Comparison of ENCODE assay signal across 1 cellular context in genomic region chr14:101947904-101948665, GRCh38.
TF ChIP-seq lines count a peak whose summit lies in the region.

No MANE protein-coding gene starts in this region.

TF ChIP-seq in HepG2, 621 proteins besides CTCF, POLR2A, EP300 and RAD21 (continued from another document and continues in another):
- no peak for TF ChIP-seq ZNF10 (CRISPR knock-in tag; IDR thresholded peaks at IDR 0.05; ENCODE audit: borderline replicate concordance, low read depth)
- peak; percentile 89; the same call in 1 of the 2 replicates for TF ChIP-seq SIN3A (IDR thresholded peaks at IDR 0.05; ENCODE audit: borderline replicate concordance, low read depth, low read length)
- TF ChIP-seq HBP1 (CRISPR knock-in tag; IDR thresholded peaks at IDR 0.05; ENCODE audit: low read depth), result peak; percentile 62; the same call in 1 of the 2 replicates
- no peak for TF ChIP-seq GPBP1L1 (CRISPR knock-in tag; IDR thresholded peaks at IDR 0.05)
- no peak for TF ChIP-seq SAFB2 (CRISPR knock-in tag; IDR thresholded peaks at IDR 0.05; ENCODE audit: borderline replicate concordance, low read depth)
- no peak; the same call in 1 of the 2 replicates for TF ChIP-seq NCOR1 (IDR thresholded peaks at IDR 0.05; ENCODE audit: borderline replicate concordance, low read length)
- no peak for TF ChIP-seq ZNF24 (IDR thresholded peaks at IDR 0.05)
- TF ChIP-seq NR2F1 (CRISPR knock-in tag; IDR thresholded peaks at IDR 0.05), result no peak; a peak in 1 of 4 replicates
- no peak for TF ChIP-seq EZH2 (conservative IDR thresholded peaks at IDR 0.05; ENCODE audit: low read depth, low read length)
- TF ChIP-seq BORCS8-MEF2B (CRISPR knock-in tag; IDR thresholded peaks at IDR 0.05), result peak; percentile 84
- no peak for TF ChIP-seq FLYWCH1 (CRISPR knock-in tag; IDR thresholded peaks at IDR 0.05)
- 0 out of 2 replicates have a peak, but pooled peaks have one; percentile 11 for TF ChIP-seq PRDM15 (CRISPR knock-in tag; IDR thresholded peaks at IDR 0.05)
- peak; percentile 77 for TF ChIP-seq KMT2B (CRISPR knock-in tag; IDR thresholded peaks at IDR 0.05)
- TF ChIP-seq ZSCAN12 (CRISPR knock-in tag; IDR thresholded peaks at IDR 0.05), result 0 out of 2 replicates have a peak, but pooled peaks have one; percentile 67
- peak; percentile 74; the same call in 1 of the 2 replicates for TF ChIP-seq ZNF275 (CRISPR knock-in tag; IDR thresholded peaks at IDR 0.05; ENCODE audit: borderline replicate concordance)
- TF ChIP-seq ZNF446 (CRISPR knock-in tag; IDR thresholded peaks at IDR 0.05), result 0 out of 2 replicates have a peak, but pooled peaks have one; percentile 45
- TF ChIP-seq HIVEP1 (CRISPR knock-in tag; IDR thresholded peaks at IDR 0.05), result peak; percentile 73; the same call in 1 of the 2 replicates
- TF ChIP-seq AGO1 (IDR thresholded peaks at IDR 0.05; ENCODE audit: low read depth, low read length, poor library complexity, severe bottlenecking), result peak; percentile 34
- no peak for TF ChIP-seq HMG20A (CRISPR knock-in tag; IDR thresholded peaks at IDR 0.05; ENCODE audit: borderline replicate concordance)
- no peak; the same call in 1 of the 2 replicates for TF ChIP-seq AKNA (CRISPR knock-in tag; IDR thresholded peaks at IDR 0.05; ENCODE audit: borderline replicate concordance)
- TF ChIP-seq ZNF501 (CRISPR knock-in tag; IDR thresholded peaks at IDR 0.05), result peak; percentile 95
- peak; percentile 88 for TF ChIP-seq BHLHE40 (IDR thresholded peaks at IDR 0.05; ENCODE audit: low read length)
- TF ChIP-seq ZBTB10 (CRISPR knock-in tag; IDR thresholded peaks at IDR 0.05; ENCODE audit: borderline replicate concordance), result no peak
- 0 out of 2 replicates have a peak, but pooled peaks have one; percentile 33 for TF ChIP-seq KLF15 (CRISPR knock-in tag; IDR thresholded peaks at IDR 0.05; ENCODE audit: borderline replicate concordance)
- no peak for TF ChIP-seq ZNF207 (IDR thresholded peaks at IDR 0.05; ENCODE audit: borderline replicate concordance)
- TF ChIP-seq ZBTB25 (CRISPR knock-in tag; IDR thresholded peaks at IDR 0.05), result peak; percentile 95
- peak; percentile 70; the same call in 1 of the 2 replicates for TF ChIP-seq RXRB (CRISPR knock-in tag; IDR thresholded peaks at IDR 0.05; ENCODE audit: borderline replicate concordance)
- peak; percentile 65 for TF ChIP-seq U2AF1 (optimal IDR thresholded peaks at IDR 0.05; ENCODE audit: low read depth, low read length)
- TF ChIP-seq CENPX (CRISPR knock-in tag; IDR thresholded peaks at IDR 0.05), result no peak
- TF ChIP-seq MXD3 (CRISPR knock-in tag; IDR thresholded peaks at IDR 0.05), result peak; percentile 58; the same call in 1 of the 2 replicates
- TF ChIP-seq KDM2A (CRISPR knock-in tag; IDR thresholded peaks at IDR 0.05; ENCODE audit: borderline replicate concordance, low read depth), result peak; percentile 93
- no peak for TF ChIP-seq NCOA1 (CRISPR knock-in tag; IDR thresholded peaks at IDR 0.05)
- no peak for TF ChIP-seq ZNF549 (CRISPR knock-in tag; IDR thresholded peaks at IDR 0.05)
- TF ChIP-seq SMYD3 (CRISPR knock-in tag; IDR thresholded peaks at IDR 0.05), result no peak; the same call in 1 of the 2 replicates
- TF ChIP-seq PAXIP1 (CRISPR knock-in tag; conservative IDR thresholded peaks at IDR 0.05), result peak; percentile 51; the same call in 1 of the 2 replicates
